Comparison of ENCODE assay signal across 8 cellular contexts in genomic region chr1:52842643-52843310, GRCh38. TPM values are rescaled to one million over a fixed set of nuclear protein-coding genes. Genes with fewer than 3 reads are reported as not detected.
DNase-seq lines count a peak whose midpoint lies in the region; ATAC-seq and TF ChIP-seq lines count a peak whose summit lies in the region.

TSS of gene ZYG11A (plus strand) at chr1:52842760. CDS start at chr1:52842884, 124 bp downstream.

- intact Hi-C loops in ascending aorta (cut with DNase I): no loop called here

- H3K4me3 ChIP-seq in ascending aorta (peak within 1 kb of the TSS; percentile 54 to 60), iPS-18c (ENCODE audit: insufficient read depth, low read depth, low read length) (peak within 1 kb of the TSS; percentile 81)

- H3K27ac ChIP-seq in ascending aorta: no peak within 1 kb of the TSS
- H3K27ac ChIP-seq in caudate nucleus (ENCODE audit: low read depth, low read length): no peak within 1 kb of the TSS

- H3K4me1 ChIP-seq in ascending aorta: peaks cover 0 to 8% of the 10 kb centered on the region in 2 donors

- TF ChIP-seq CTCF in ascending aorta (IDR thresholded peaks at IDR 0.05): peak in 2 of 3 experiments; percentile 17 to 33

- no peaks in the 10 kb centered on the region for H3K9me3 ChIP-seq in ascending aorta
- H3K9me3 ChIP-seq in iPS-18c (ENCODE audit: control insufficient read depth, insufficient read depth, low read length): no peaks in the 10 kb centered on the region

- peak; percentile 85 for ATAC-seq in GM21619 (IDR thresholded peaks at IDR 0.05; ENCODE audit: unreplicated experiment)

- no peaks in the 10 kb centered on the region for H3K27me3 ChIP-seq in ascending aorta

- H3K36me3 ChIP-seq in ascending aorta: no peaks in the 10 kb centered on the region

- DNase-seq in DMS153 treated with DMSO at 0.1 percent for 48 hours (lab: John Stamatoyannopoulos, UW; ENCODE audit: unreplicated experiment) (peak; percentile 78), LHCN-M2 (ENCODE audit: low read depth) (peak; percentile 34), SW 1271 (lab: John Stamatoyannopoulos, UW) (peak; percentile 42 to 77), ascending aorta (ENCODE audit: low spot score in 2 of 2) (no peak), caudate nucleus (lab: John Stamatoyannopoulos, UW) (no peak)
- peak; percentile 28 to 59 for DNase-seq in stimulated activated CD4-positive, alpha-beta T cell treated with anti-CD3 and anti-CD28 coated beads, Interleukin-15, amount 100 ng/mL, for 1 hour (ENCODE audit: low read depth in 1 of 2, low spot score in 1 of 2)

RNA-seq across cellular contexts. Expression of gene ZYG11A, which starts in this region (rescaled TPM):
- total RNA-seq in LHCN-M2 (2014; rRNA removed) (0.13 and 0.17 TPM in 2 replicates), ascending aorta (not detected)
- 0.09 TPM for polyA plus RNA-seq in LHCN-M2 (2012)

Comparison
In these comparisons a context has a peak if more than half of its experiments do, and no peak if none do; other contexts are left out.
1. Peak in DNase-seq in LHCN-M2; RNA of the gene not detected or under 1 TPM.
2. DNase-seq: peak in DMS153 treated with DMSO at 0.1 percent for 48 hours (single experiment), SW 1271 (2 of 2) and stimulated activated CD4-positive, alpha-beta T cell treated with anti-CD3 and anti-CD28 coated beads, Interleukin-15, amount 100 ng/mL, for 1 hour (2 of 2); none in ascending aorta (0 of 2) and caudate nucleus (0 of 61).